In the genomic region with DNA sequence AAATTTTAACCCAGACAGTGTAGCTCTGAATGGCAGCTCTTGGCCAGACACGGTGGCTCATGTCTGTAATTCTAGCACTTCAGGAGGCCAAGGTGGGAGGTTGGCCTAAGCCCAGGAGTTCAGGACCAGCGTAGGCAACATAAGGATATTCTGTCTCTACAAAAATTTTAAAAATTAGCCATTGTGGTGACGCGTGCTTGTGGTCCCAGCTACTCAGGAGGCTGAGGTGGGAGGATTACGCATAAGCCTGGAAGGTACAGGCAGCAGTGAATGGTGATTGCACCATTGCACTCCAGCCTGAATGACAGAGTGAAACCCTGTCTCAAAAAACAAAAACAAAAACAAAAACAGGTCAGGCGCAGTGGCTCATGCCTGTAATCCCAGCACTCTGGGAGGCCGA, we compare ENCODE assay signal across 9 cellular contexts.
"Had no signal": no experiment of that assay in that cellular context is flagged by ENCODE, and none has a peak within 500 bp of the region (broad histone marks: within the 10 kb centered on the region; RNA-seq: fewer than 3 reads in every experiment).

No MANE protein-coding gene starts in this region.

- H3K4me1 ChIP-seq: HAP-1 had no signal

- ATAC-seq: GM23338, HCT116 had no signal

- H3K4me2 ChIP-seq: GM23338 had no signal

- H3K9ac ChIP-seq: GM23248 had no signal

- H3K4me3 ChIP-seq: GM23248, GM23338, HAP-1 had no signal

- H3K27ac ChIP-seq: GM23248 had no signal

- H3K9me3 ChIP-seq: HAP-1 had no signal

- DNase-seq: GM23248, GOT3, H7, H9, HCEC 1CT, HFFc6 had no signal

- H2AFZ ChIP-seq: GM23248, GM23338 had no signal
